ENCODE assay signal across 14 cellular contexts in the genomic region with DNA sequence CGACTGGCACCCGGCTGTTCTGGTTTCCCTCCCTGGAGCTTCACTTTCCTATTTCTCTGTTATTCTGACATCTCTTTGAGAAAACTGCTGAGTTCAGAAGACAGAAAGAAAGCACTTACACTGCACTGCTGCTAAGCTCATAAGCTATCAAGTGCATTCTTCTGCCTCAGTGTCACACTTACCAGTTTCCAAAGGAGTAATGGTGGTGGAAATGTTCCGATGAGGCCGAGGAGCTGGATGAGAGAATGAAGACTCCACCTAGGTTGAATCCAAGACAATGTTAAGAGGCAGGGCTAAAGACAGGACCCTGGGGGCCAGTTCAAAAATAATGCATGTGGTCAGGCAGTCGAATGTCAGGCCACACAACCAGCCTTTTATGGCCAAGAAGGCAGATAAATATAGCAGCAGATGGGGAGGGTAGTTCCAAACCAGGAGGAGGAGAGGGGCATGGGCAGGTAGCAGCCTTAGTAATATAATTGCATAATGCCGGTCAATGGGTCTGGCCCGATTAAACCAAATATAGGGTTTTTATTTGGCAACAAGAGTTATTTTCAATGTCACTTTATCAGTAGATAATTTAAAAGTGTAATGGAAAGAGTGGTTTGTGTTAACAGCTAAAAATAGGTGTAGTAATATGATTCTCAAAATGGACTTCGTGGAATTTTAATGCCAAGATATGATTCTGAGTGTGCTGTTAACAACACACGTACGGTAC. TPM values are rescaled to one million over a fixed set of nuclear protein-coding genes. Genes with fewer than 3 reads are reported as not detected.
A peak's percentile ranks its signal among the peaks of the same experiment; 100 is the strongest.
DNase-seq lines count a peak whose midpoint lies in the region; ATAC-seq and TF ChIP-seq lines count a peak whose summit lies in the region.
"Had no signal": no experiment of that assay in that cellular context is flagged by ENCODE, and none has a peak within 500 bp of the region (broad histone marks: within the 10 kb centered on the region; RNA-seq: fewer than 3 reads in every experiment).

Gene MYOM1 (minus strand): TSS at position 348 of the 715 bp plus-strand sequence. CDS start 4,745 bp downstream, outside the sequence.

- H3K9me3 Mint-ChIP-seq in stimulated activated naive B cell treated with anti-CD40 and anti-IgM and Interleukin-4, amounts not matched to agents 10 μg/mL and 1 μg/mL and 100 μg/mL, for 72 hours: no peaks in the 10 kb centered on the region
- H3K9me3 Mint-ChIP-seq in CD14-positive monocyte: peaks cover 0 to 7% (median 1%) of the 10 kb centered on the region in 7 donors
- H3K9me3 Mint-ChIP-seq: stimulated activated effector memory CD8-positive, alpha-beta T cell treated with anti-CD3 and anti-CD28 coated beads, Interleukin-12 subunit alpha, Interleukin-12 subunit beta, amount 100 ng/mL, for 72 hours had no signal

- no peak for DNase-seq in adipocyte (ENCODE audit: low read depth)
- DNase-seq in cardiac muscle cell (ENCODE audit: low read depth in 1 of 2, low spot score in 1 of 2): peak in 1 of 2 donors; percentile 77
- DNase-seq in myocyte (ENCODE audit: low read depth): peak; percentile 75
- DNase-seq in stimulated activated naive B cell treated with anti-CD40 and anti-IgM and Interleukin-4, amounts not matched to agents 10 μg/mL and 1 μg/mL and 100 μg/mL, for 72 hours: no peak
- no peak for DNase-seq in DMS79 treated with DMSO at 0.1 percent for 48 hours (lab: John Stamatoyannopoulos, UW)
- DNase-seq in CD14-positive monocyte (ENCODE audit: low spot score): no peak
- no peak for DNase-seq in H4 (ENCODE audit: low spot score)
- DNase-seq: activated CD8-positive, alpha-beta memory T cell treated with anti-CD3 and anti-CD28 coated beads, Interleukin-2, amount 10 ng/mL, durations not matched to agents 7 days and 5 days; adrenal gland; NCI-H446; stimulated activated CD4-positive, alpha-beta T cell treated with anti-CD3 and anti-CD28 coated beads, Interleukin-1b, Interleukin-23, amount 100 ng/mL, for 48 hours had no signal

- H3K9me3 ChIP-seq in adipocyte (ENCODE audit: control insufficient read depth, low read length) (no peaks in the 10 kb centered on the region), cardiac muscle cell (ENCODE audit: low read depth) (no peaks in the 10 kb centered on the region), stomach smooth muscle (ENCODE audit: control insufficient read depth in 2 of 2, low read length in 2 of 2) (no peaks in the 10 kb centered on the region)
- H3K9me3 ChIP-seq: adrenal gland, HAP-1 had no signal

- no peak for ATAC-seq in stimulated activated naive B cell treated with anti-CD40 and anti-IgM and Interleukin-4, amounts not matched to agents 10 μg/mL and 1 μg/mL and 100 μg/mL, for 72 hours (replicated peaks)
- ATAC-seq: activated CD8-positive, alpha-beta memory T cell treated with anti-CD3 and anti-CD28 coated beads, Interleukin-2, amount 10 ng/mL, durations not matched to agents 7 days and 5 days; stimulated activated effector memory CD8-positive, alpha-beta T cell treated with anti-CD3 and anti-CD28 coated beads, Interleukin-12 subunit alpha, Interleukin-12 subunit beta, amount 100 ng/mL, for 72 hours had no signal

- H3K4me1 ChIP-seq in adipocyte (ENCODE audit: control insufficient read depth, insufficient read depth, low read length) (peaks cover 42% of the 10 kb centered on the region), cardiac muscle cell (ENCODE audit: low read depth) (peaks cover 20% of the 10 kb centered on the region), stomach smooth muscle (ENCODE audit: control insufficient read depth, insufficient read depth, low read length) (peaks cover 4% of the 10 kb centered on the region)

- no peak for TF ChIP-seq CTCF in cardiac muscle cell (IDR thresholded peaks at IDR 0.05; ENCODE audit: low read depth, low read length)
- TF ChIP-seq CTCF in CD14-positive monocyte (IDR thresholded peaks at IDR 0.05): no peak

- H3K27ac ChIP-seq in cardiac muscle cell (peak within 1 kb of the TSS; percentile 98), stomach smooth muscle (ENCODE audit: low read length) (peak within 1 kb of the TSS; percentile 79)

- H3K27me3 ChIP-seq in adipocyte (replicated peaks; ENCODE audit: control insufficient read depth, insufficient read depth, low read length) (no peaks in the 10 kb centered on the region), cardiac muscle cell (no peaks in the 10 kb centered on the region), stomach smooth muscle (ENCODE audit: control insufficient read depth in 1 of 2, insufficient read depth in 2 of 2, low read length in 2 of 2) (no peaks in the 10 kb centered on the region)
- H3K27me3 ChIP-seq: adrenal gland had no signal

- H3K27me3 Mint-ChIP-seq in stimulated activated naive B cell treated with anti-CD40 and anti-IgM and Interleukin-4, amounts not matched to agents 10 μg/mL and 1 μg/mL and 100 μg/mL, for 72 hours: no peaks in the 10 kb centered on the region
- H3K27me3 Mint-ChIP-seq in CD14-positive monocyte (ENCODE audit: low read depth in 3 of 3): no peaks in the 10 kb centered on the region
- H3K27me3 Mint-ChIP-seq: activated CD8-positive, alpha-beta memory T cell treated with anti-CD3 and anti-CD28 coated beads, Interleukin-2, amount 10 ng/mL, durations not matched to agents 7 days and 5 days had no signal

- intact Hi-C loops in CD14-positive monocyte (cut with micrococcal nuclease): no loop called here

- H3K4me3 Mint-ChIP-seq in stimulated activated naive B cell treated with anti-CD40 and anti-IgM and Interleukin-4, amounts not matched to agents 10 μg/mL and 1 μg/mL and 100 μg/mL, for 72 hours: no peak within 1 kb of the TSS
- no peak within 1 kb of the TSS for H3K4me3 Mint-ChIP-seq in CD14-positive monocyte
- H3K4me3 Mint-ChIP-seq: activated CD8-positive, alpha-beta memory T cell treated with anti-CD3 and anti-CD28 coated beads, Interleukin-2, amount 10 ng/mL, durations not matched to agents 7 days and 5 days; stimulated activated effector memory CD8-positive, alpha-beta T cell treated with anti-CD3 and anti-CD28 coated beads, Interleukin-12 subunit alpha, Interleukin-12 subunit beta, amount 100 ng/mL, for 72 hours had no signal

- peaks cover 0 to 4% of the 10 kb centered on the region in 2 donors for H3K36me3 Mint-ChIP-seq in stimulated activated naive B cell treated with anti-CD40 and anti-IgM and Interleukin-4, amounts not matched to agents 10 μg/mL and 1 μg/mL and 100 μg/mL, for 72 hours
- H3K36me3 Mint-ChIP-seq in CD14-positive monocyte: no peaks in the 10 kb centered on the region
- H3K36me3 Mint-ChIP-seq: activated CD8-positive, alpha-beta memory T cell treated with anti-CD3 and anti-CD28 coated beads, Interleukin-2, amount 10 ng/mL, durations not matched to agents 7 days and 5 days; stimulated activated effector memory CD8-positive, alpha-beta T cell treated with anti-CD3 and anti-CD28 coated beads, Interleukin-12 subunit alpha, Interleukin-12 subunit beta, amount 100 ng/mL, for 72 hours had no signal

- peak within 1 kb of the TSS; percentile 67 for H3K4me3 ChIP-seq in adipocyte (ENCODE audit: low read length)
- H3K4me3 ChIP-seq in cardiac muscle cell: peak within 1 kb of the TSS; percentile 56
- H3K4me3 ChIP-seq in stomach smooth muscle (ENCODE audit: low read length in 2 of 2): peak within 1 kb of the TSS; percentile 59 to 77
- H3K4me3 ChIP-seq: adrenal gland, HAP-1 had no signal

- H3K36me3 ChIP-seq in adipocyte (ENCODE audit: control insufficient read depth, insufficient read depth, low read length, severe bottlenecking) (no peaks in the 10 kb centered on the region), cardiac muscle cell (peaks cover 18% of the 10 kb centered on the region), stomach smooth muscle (ENCODE audit: control insufficient read depth in 2 of 2, insufficient read depth in 2 of 2, low read length in 2 of 2) (peaks cover 0 to 5% of the 10 kb centered on the region in 2 donors)
- H3K36me3 ChIP-seq: adrenal gland, HAP-1 had no signal

- peaks cover 4 to 8% of the 10 kb centered on the region in 2 donors for H3K4me1 Mint-ChIP-seq in stimulated activated naive B cell treated with anti-CD40 and anti-IgM and Interleukin-4, amounts not matched to agents 10 μg/mL and 1 μg/mL and 100 μg/mL, for 72 hours
- no peaks in the 10 kb centered on the region for H3K4me1 Mint-ChIP-seq in CD14-positive monocyte

- H3K9ac ChIP-seq in adipocyte (ENCODE audit: low read length): peak within 1 kb of the TSS; percentile 75
- peak within 1 kb of the TSS; percentile 50 to 84 for H3K9ac ChIP-seq in stomach smooth muscle (ENCODE audit: low read length in 2 of 2)

- no peak within 1 kb of the TSS for H3K27ac Mint-ChIP-seq in stimulated activated naive B cell treated with anti-CD40 and anti-IgM and Interleukin-4, amounts not matched to agents 10 μg/mL and 1 μg/mL and 100 μg/mL, for 72 hours
- no peak within 1 kb of the TSS for H3K27ac Mint-ChIP-seq in CD14-positive monocyte
- H3K27ac Mint-ChIP-seq: activated CD8-positive, alpha-beta memory T cell treated with anti-CD3 and anti-CD28 coated beads, Interleukin-2, amount 10 ng/mL, durations not matched to agents 7 days and 5 days; stimulated activated effector memory CD8-positive, alpha-beta T cell treated with anti-CD3 and anti-CD28 coated beads, Interleukin-12 subunit alpha, Interleukin-12 subunit beta, amount 100 ng/mL, for 72 hours had no signal

RNA-seq across cellular contexts. Expression of gene MYOM1, which starts in this region (rescaled TPM):
- 209 and 219 TPM in 2 replicates for total RNA-seq in cardiac muscle cell
- polyA plus RNA-seq in cardiac muscle cell: 182 and 194 TPM in 2 replicates
- 39.9 and 120 TPM in 2 replicates for total RNA-seq in myocyte
- polyA plus RNA-seq in myocyte (2012): 22.3 TPM
- under 1 TPM; 0.05 to 0.22 TPM for polyA plus RNA-seq in CD14-positive monocyte
- 0.02 TPM in 1 of 2 replicates, not detected in the other for total RNA-seq in H4 (2014; rRNA removed; shearing (Covaris generic))

Comparison
In these comparisons a context has a peak if more than half of its experiments do, and no peak if none do; other contexts are left out.
1. RNA of gene MYOM1 (total RNA-seq): 209 to 219 TPM in cardiac muscle cell and 39.9 to 120 TPM in myocyte; 0.02 TPM in H4; every median in the first group is over 10 times any median in the second.
2. RNA of gene MYOM1 (polyA plus RNA-seq): 182 to 194 TPM in cardiac muscle cell; 0.05 to 0.22 TPM in CD14-positive monocyte; every median in the first group is over 100 times any median in the second.
3. Peak in every context shown above with its lines, with median percentiles within 50 percentile points of each other: H3K4me3 ChIP-seq.